In genomic region chr5:61467766-61468482, GRCh38 we compare ENCODE assay signal across 14 cellular contexts.
A peak's percentile ranks its signal among the peaks of the same experiment; 100 is the strongest.
DNase-seq lines count a peak whose midpoint lies in the region; ATAC-seq and TF ChIP-seq lines count a peak whose summit lies in the region.
"Had no signal": no experiment of that assay in that cellular context is flagged by ENCODE, and none has a peak within 500 bp of the region (broad histone marks: within the 10 kb centered on the region; RNA-seq: fewer than 3 reads in every experiment).

No MANE protein-coding gene starts in this region.

- H3K9ac ChIP-seq in mucosa of rectum (ENCODE audit: low read depth in 1 of 2, low read length in 2 of 2): no peak overlapping the region

- no peaks in the 10 kb centered on the region for H3K9me3 ChIP-seq in MG63
- H3K9me3 ChIP-seq in mucosa of rectum (ENCODE audit: control insufficient read depth in 2 of 2, low read length in 2 of 2): no peaks in the 10 kb centered on the region

- H3K36me3 ChIP-seq in MG63 (peaks cover 2% of the 10 kb centered on the region; the same call in 1 of the 2 replicates), mucosa of rectum (ENCODE audit: control insufficient read depth in 2 of 2, insufficient read depth in 2 of 2, low read length in 2 of 2) (peaks cover 0 to under 1% of the 10 kb centered on the region in 2 donors)

- no peaks in the 10 kb centered on the region for H3K27me3 ChIP-seq in MG63
- no peaks in the 10 kb centered on the region for H3K27me3 ChIP-seq in mucosa of rectum (ENCODE audit: control insufficient read depth in 2 of 2, insufficient read depth in 2 of 2, low read length in 2 of 2)

- DNase-seq in EH (ENCODE audit: low read depth) (peak; percentile 74), MG63 (peak; percentile 24), choroid plexus epithelial cell (ENCODE audit: low read depth) (peak; percentile 56)
- DNase-seq in activated CD8-positive, alpha-beta T cell treated with anti-CD3 and anti-CD28 coated beads, Interleukin-2, amount 10 ng/mL, durations not matched to agents 7 days and 5 days: no peak
- no peak for DNase-seq in natural killer cell treated with Interleukin-12 subunit alpha and Interleukin-12 subunit beta and Interleukin-15 and Interleukin-18, amount 100 ng/mL, for 72 hours (ENCODE audit: low spot score)
- DNase-seq: activated T-cell treated with anti-CD3 and anti-CD28 coated beads, Interleukin-2, amount 50 U/mL, for 24 hours; RPMI8226; stimulated activated CD4-positive, alpha-beta T cell treated with anti-CD3 and anti-CD28 coated beads, Interleukin-2, amount 100 ng/mL, for 24 hours; stimulated activated naive B cell treated with anti-CD40 and anti-IgM and Interleukin-4, amounts not matched to agents 10 μg/mL and 1 μg/mL and 100 μg/mL, for 72 hours had no signal

- H3K4me1 ChIP-seq in mucosa of rectum (ENCODE audit: control insufficient read depth in 2 of 2, insufficient read depth in 2 of 2, low read length in 2 of 2): peaks cover 8 to 35% of the 10 kb centered on the region in 2 donors

- peaks cover 9% of the 10 kb centered on the region for H3K4me1 Mint-ChIP-seq in activated CD8-positive, alpha-beta T cell treated with anti-CD3 and anti-CD28 coated beads, Interleukin-2, amount 10 ng/mL, durations not matched to agents 7 days and 5 days (ENCODE audit: low read depth)
- peaks cover 19 to 25% of the 10 kb centered on the region in 2 donors for H3K4me1 Mint-ChIP-seq in natural killer cell treated with Interleukin-12 subunit alpha and Interleukin-12 subunit beta and Interleukin-15 and Interleukin-18, amount 100 ng/mL, for 72 hours (ENCODE audit: low read depth in 2 of 2)

- POLR2A ChIA-PET in activated CD8-positive, alpha-beta T cell treated with anti-CD3 and anti-CD28 coated beads, Interleukin-2, amount 10 ng/mL, durations not matched to agents 7 days and 5 days (lab: Charles Lee): no interaction called here

- H3K27me3 Mint-ChIP-seq in activated CD8-positive, alpha-beta T cell treated with anti-CD3 and anti-CD28 coated beads, Interleukin-2, amount 10 ng/mL, durations not matched to agents 7 days and 5 days (ENCODE audit: low read depth): no peaks in the 10 kb centered on the region
- no peaks in the 10 kb centered on the region for H3K27me3 Mint-ChIP-seq in natural killer cell treated with Interleukin-12 subunit alpha and Interleukin-12 subunit beta and Interleukin-15 and Interleukin-18, amount 100 ng/mL, for 72 hours
- H3K27me3 Mint-ChIP-seq: activated T-cell treated with anti-CD3 and anti-CD28 coated beads, Interleukin-2, amount 50 U/mL, for 24 hours; stimulated activated naive B cell treated with anti-CD40 and anti-IgM and Interleukin-4, amounts not matched to agents 10 μg/mL and 1 μg/mL and 100 μg/mL, for 72 hours had no signal

- H3K9me3 Mint-ChIP-seq in activated CD8-positive, alpha-beta T cell treated with anti-CD3 and anti-CD28 coated beads, Interleukin-2, amount 10 ng/mL, durations not matched to agents 7 days and 5 days (ENCODE audit: insufficient read depth): no peaks in the 10 kb centered on the region
- H3K9me3 Mint-ChIP-seq in natural killer cell treated with Interleukin-12 subunit alpha and Interleukin-12 subunit beta and Interleukin-15 and Interleukin-18, amount 100 ng/mL, for 72 hours: no peaks in the 10 kb centered on the region

- TF ChIP-seq CTCF in choroid plexus epithelial cell (conservative IDR thresholded peaks at IDR 0.05; ENCODE audit: low read depth, low read length): no peak

- H3K27ac Mint-ChIP-seq in activated CD8-positive, alpha-beta T cell treated with anti-CD3 and anti-CD28 coated beads, Interleukin-2, amount 10 ng/mL, durations not matched to agents 7 days and 5 days: no peak overlapping the region
- H3K27ac Mint-ChIP-seq in natural killer cell treated with Interleukin-12 subunit alpha and Interleukin-12 subunit beta and Interleukin-15 and Interleukin-18, amount 100 ng/mL, for 72 hours: no peak overlapping the region
- H3K27ac Mint-ChIP-seq: activated T-cell treated with anti-CD3 and anti-CD28 coated beads, Interleukin-2, amount 50 U/mL, for 24 hours; stimulated activated naive B cell treated with anti-CD40 and anti-IgM and Interleukin-4, amounts not matched to agents 10 μg/mL and 1 μg/mL and 100 μg/mL, for 72 hours had no signal

- H3K36me3 Mint-ChIP-seq in activated CD8-positive, alpha-beta T cell treated with anti-CD3 and anti-CD28 coated beads, Interleukin-2, amount 10 ng/mL, durations not matched to agents 7 days and 5 days (ENCODE audit: low read depth): peaks cover 2% of the 10 kb centered on the region
- no peaks in the 10 kb centered on the region for H3K36me3 Mint-ChIP-seq in natural killer cell treated with Interleukin-12 subunit alpha and Interleukin-12 subunit beta and Interleukin-15 and Interleukin-18, amount 100 ng/mL, for 72 hours

- CTCF ChIA-PET in activated CD8-positive, alpha-beta T cell treated with anti-CD3 and anti-CD28 coated beads, Interleukin-2, amount 10 ng/mL, durations not matched to agents 7 days and 5 days (lab: Charles Lee): no interaction called here

- no peak overlapping the region for H3K4me3 ChIP-seq in MG63
- no peak overlapping the region for H3K4me3 ChIP-seq in choroid plexus epithelial cell (ENCODE audit: low read depth, low read length)
- H3K4me3 ChIP-seq in mucosa of rectum (ENCODE audit: low read length in 2 of 2): peak overlapping the region; percentile 20 to 34
- H3K4me3 ChIP-seq: K562 had no signal

- no peak for ATAC-seq in activated CD8-positive, alpha-beta T cell treated with anti-CD3 and anti-CD28 coated beads, Interleukin-2, amount 10 ng/mL, durations not matched to agents 7 days and 5 days
- ATAC-seq in GM21423 (IDR thresholded peaks at IDR 0.05; ENCODE audit: unreplicated experiment) (no peak), HG03025 (IDR thresholded peaks at IDR 0.05; ENCODE audit: low FRiP score, unreplicated experiment) (no peak)
- no peak for ATAC-seq in natural killer cell treated with Interleukin-12 subunit alpha and Interleukin-12 subunit beta and Interleukin-15 and Interleukin-18, amount 100 ng/mL, for 72 hours
- ATAC-seq: K562; left lobe of liver; stimulated activated naive B cell treated with anti-CD40 and anti-IgM and Interleukin-4, amounts not matched to agents 10 μg/mL and 1 μg/mL and 100 μg/mL, for 72 hours had no signal

- peak overlapping the region in 1 of 2 donors; percentile 21 for H3K27ac ChIP-seq in mucosa of rectum (ENCODE audit: low read depth in 2 of 2, low read length in 2 of 2)

- H3K4me3 Mint-ChIP-seq in activated CD8-positive, alpha-beta T cell treated with anti-CD3 and anti-CD28 coated beads, Interleukin-2, amount 10 ng/mL, durations not matched to agents 7 days and 5 days: no peak overlapping the region
- no peak overlapping the region for H3K4me3 Mint-ChIP-seq in natural killer cell treated with Interleukin-12 subunit alpha and Interleukin-12 subunit beta and Interleukin-15 and Interleukin-18, amount 100 ng/mL, for 72 hours
- H3K4me3 Mint-ChIP-seq: activated T-cell treated with anti-CD3 and anti-CD28 coated beads, Interleukin-2, amount 50 U/mL, for 24 hours; stimulated activated naive B cell treated with anti-CD40 and anti-IgM and Interleukin-4, amounts not matched to agents 10 μg/mL and 1 μg/mL and 100 μg/mL, for 72 hours had no signal

Comparison
In these comparisons a context has a peak if more than half of its experiments do, and no peak if none do; other contexts are left out.
1. DNase-seq: peak in EH (single experiment), MG63 (single experiment) and choroid plexus epithelial cell (single experiment); none in activated CD8-positive, alpha-beta T cell treated with anti-CD3 and anti-CD28 coated beads, Interleukin-2, amount 10 ng/mL, durations not matched to agents 7 days and 5 days (single experiment) and natural killer cell treated with Interleukin-12 subunit alpha and Interleukin-12 subunit beta and Interleukin-15 and Interleukin-18, amount 100 ng/mL, for 72 hours (single experiment).
2. H3K4me3 ChIP-seq: peak in mucosa of rectum (2 of 2); none in MG63 (single experiment) and choroid plexus epithelial cell (single experiment).